11 cellular contexts compared by ENCODE assay signal in genomic region chr11:89063351-89064000, GRCh38. TPM values are rescaled to one million over a fixed set of nuclear protein-coding genes. Genes with fewer than 3 reads are reported as not detected.
A peak's percentile ranks its signal among the peaks of the same experiment; 100 is the strongest.
DNase-seq lines count a peak whose midpoint lies in the region; ATAC-seq and TF ChIP-seq lines count a peak whose summit lies in the region.
"Not testable (repeated sequence)": the region's sequence is repeated elsewhere in the genome, so short reads cannot be mapped to it uniquely, and the experiment has no call there.
"Had no signal": no experiment of that assay in that cellular context is flagged by ENCODE, and none has a peak within 500 bp of the region (broad histone marks: within the 10 kb centered on the region; RNA-seq: fewer than 3 reads in every experiment).

No MANE protein-coding gene starts in this region.

- ATAC-seq in WTC11, result peak; percentile 13

- peak overlapping the region; percentile 68 for H3K4me3 Mint-ChIP-seq in WTC11

- CTCF ChIA-PET in WTC11 (lab: Charles Lee), result interaction anchor here (0.6 kb wide), 1 partner anchor 178 kb away, joined by 3 read pairs; no protein-coding TSS in a partner anchor

- H3K9me3 Mint-ChIP-seq in WTC11, result not testable (repeated sequence)

- not testable (repeated sequence) for H2BK12ac ChIP-seq in neuronal stem cell (ENCODE audit: low read length)

- H3K4me1 Mint-ChIP-seq in WTC11, result peaks cover 24% of the 10 kb centered on the region

- H4K91ac ChIP-seq in neuronal stem cell (ENCODE audit: low read depth, low read length, poor library complexity), result not testable (repeated sequence)

- not testable (repeated sequence) for H4K8ac ChIP-seq in neuronal stem cell (ENCODE audit: low read depth, low read length)

- not testable (repeated sequence) for H3K14ac ChIP-seq in neuronal stem cell (ENCODE audit: low read length)

- peaks cover 65% of the 10 kb centered on the region for H3K27me3 Mint-ChIP-seq in WTC11 (ENCODE audit: low read depth)

- H2BK5ac ChIP-seq in neuronal stem cell (ENCODE audit: low read length), result not testable (repeated sequence)

- TF ChIP-seq CTCF in WTC11 (IDR thresholded peaks at IDR 0.05), result not testable (repeated sequence)
- TF ChIP-seq CTCF in dorsolateral prefrontal cortex (IDR thresholded peaks at IDR 0.05 in 54 of 56, conservative IDR thresholded peaks at IDR 0.05 in 2 of 56; ENCODE audit: low read depth in 1 of 56, partially characterized antibody in 56 of 56), result peak in 42 of 56 donors; percentile 14 to 46 (median 33)

- not testable (repeated sequence) for H3K79me1 ChIP-seq in neuronal stem cell (ENCODE audit: low read depth, low read length)

- no CpG with 5 or more reads among the region's 19 CpGs for WGBS in neuronal stem cell (ENCODE audit: extremely low coverage in 2 of 2, insufficient read length in 2 of 2, insufficient replicate concordance in 1 of 2), 2 donors

- H2BK120ac ChIP-seq in neuronal stem cell (ENCODE audit: low read depth, low read length), result not testable (repeated sequence)

- peak overlapping the region in 42 of 59 donors; percentile 20 to 87 (median 55) for H3K27ac ChIP-seq in dorsolateral prefrontal cortex
- H3K27ac ChIP-seq in iPS-18a (ENCODE audit: low read length); neuronal stem cell (replicated peaks; ENCODE audit: low read length): not testable (repeated sequence)

- not testable (repeated sequence) for H2BK15ac ChIP-seq in neuronal stem cell (ENCODE audit: low read length)

- not testable (repeated sequence) for H3K18ac ChIP-seq in neuronal stem cell (ENCODE audit: low read length)

- intact Hi-C loops in dorsolateral prefrontal cortex (cut with DNase I), result loop anchor here in 1 of 2 donors (10.0 kb wide), 1 partner anchor 1709 kb away; no protein-coding TSS in a partner anchor

- DNase-seq in DMS53 (lab: John Stamatoyannopoulos, UW) (peak; percentile 34), M059J (ENCODE audit: low read depth) (peak; percentile 20), NCI-H69 (lab: John Stamatoyannopoulos, UW) (peak; percentile 5), WTC11 (ENCODE audit: low spot score) (peak; percentile 9), dorsolateral prefrontal cortex (peak in 8 of 10 donors; percentile 10 to 77 (median 52)), superior temporal gyrus (ENCODE audit: extremely low spot score) (peak; percentile 62)
- DNase-seq in neuronal stem cell (ENCODE audit: low spot score), result not testable (repeated sequence)

- POLR2A ChIA-PET in WTC11 (lab: Charles Lee), result not testable (repeated sequence)

- H3K4me3 ChIP-seq in dorsolateral prefrontal cortex (peak overlapping the region in 57 of 59 donors; percentile 14 to 69 (median 53)), iPS-18a (ENCODE audit: low read length) (peak overlapping the region; percentile 40)
- not testable (repeated sequence) for H3K4me3 ChIP-seq in neuronal stem cell (ENCODE audit: low read length in 2 of 2)

- not testable (repeated sequence) for H2AK5ac ChIP-seq in neuronal stem cell (ENCODE audit: low read depth, low read length)

- not testable (repeated sequence) for H3K9ac ChIP-seq in iPS-18a (ENCODE audit: low read length); neuronal stem cell (ENCODE audit: low read depth, low read length, poor library complexity)

- H3K36me3 Mint-ChIP-seq in WTC11, result not testable (repeated sequence)

- H3K4me2 ChIP-seq in neuronal stem cell (ENCODE audit: insufficient read depth, low read length, poor library complexity, severe bottlenecking), result peak overlapping the region; percentile 33

- not testable (repeated sequence) for H3K36me3 ChIP-seq in iPS-18a (ENCODE audit: control insufficient read depth, low read depth, low read length); neuronal stem cell (replicated peaks in 1 of 2; ENCODE audit: control insufficient read depth in 2 of 2, insufficient read depth in 2 of 2, low read length in 2 of 2)

- H3K9me3 ChIP-seq in iPS-18a (ENCODE audit: control insufficient read depth, low read depth, low read length); neuronal stem cell (replicated peaks in 1 of 2; ENCODE audit: control insufficient read depth in 2 of 2, insufficient read depth in 1 of 2, low read depth in 1 of 2, low read length in 2 of 2): not testable (repeated sequence)

- peaks cover 0 to 39% (median 4%) of the 10 kb centered on the region in 45 donors for H3K27me3 ChIP-seq in dorsolateral prefrontal cortex
- peaks cover 65% of the 10 kb centered on the region for H3K27me3 ChIP-seq in iPS-18a (ENCODE audit: control insufficient read depth, insufficient read depth, low read length)
- H3K27me3 ChIP-seq in neuronal stem cell (ENCODE audit: control insufficient read depth in 3 of 3, insufficient read depth in 3 of 3, low read depth in 1 of 3, low read length in 3 of 3), result peaks cover 2 to 47% (median 30%) of the 10 kb centered on the region in 3 experiments

- not testable (repeated sequence) for H3K4ac ChIP-seq in neuronal stem cell (ENCODE audit: low read length)

- not testable (repeated sequence) for H3K27ac Mint-ChIP-seq in WTC11

- H3K23ac ChIP-seq in neuronal stem cell (ENCODE audit: low read depth, low read length, poor library complexity), result not testable (repeated sequence)

- not testable (repeated sequence) for H3K4me1 ChIP-seq in iPS-18a (ENCODE audit: control insufficient read depth, low read depth, low read length); neuronal stem cell (ENCODE audit: control insufficient read depth in 2 of 2, insufficient read depth in 1 of 2, low read depth in 1 of 2, low read length in 2 of 2)

- not testable (repeated sequence) for H2AFZ ChIP-seq in neuronal stem cell (ENCODE audit: low read length)

RNA-seq across cellular contexts. Expression of gene GRM5, which starts 2.3 kb away (rescaled TPM):
- 0.10 and 0.22 TPM in 2 replicates for total RNA-seq in M059J (2014; rRNA removed; shearing (Covaris generic))
- 0.11 to 0.13 TPM (median 0.11 TPM) in 3 replicates for total RNA-seq in WTC11 (2021)
- total RNA-seq in dorsolateral prefrontal cortex, result 100 to 1,000 TPM in 82 of 120 experiments, 10 to 100 TPM in 38; 39.5 to 166 (median 113) TPM
- polyA plus RNA-seq in neuronal stem cell (2013, experiment 1 of 2), result 0.03 TPM
- polyA plus RNA-seq in neuronal stem cell (2013, experiment 2 of 2), result 0.06 TPM
- total RNA-seq: CD4-positive, alpha-beta memory T cell; LHCN-M2; SJSA1 had no signal
- polyA plus RNA-seq: CD4-positive, alpha-beta memory T cell had no signal

Comparison
In these comparisons a context has a peak if more than half of its experiments do, and no peak if none do; other contexts are left out.
1. RNA of gene GRM5, which starts 2.3 kb away (total RNA-seq): 39.5 to 166 TPM in dorsolateral prefrontal cortex; 0.10 to 0.22 TPM in M059J and 0.11 to 0.13 TPM in WTC11; every median in the first group is over 10 times any median in the second.